ENCODE assay signal across 1 cellular context in the genomic region with DNA sequence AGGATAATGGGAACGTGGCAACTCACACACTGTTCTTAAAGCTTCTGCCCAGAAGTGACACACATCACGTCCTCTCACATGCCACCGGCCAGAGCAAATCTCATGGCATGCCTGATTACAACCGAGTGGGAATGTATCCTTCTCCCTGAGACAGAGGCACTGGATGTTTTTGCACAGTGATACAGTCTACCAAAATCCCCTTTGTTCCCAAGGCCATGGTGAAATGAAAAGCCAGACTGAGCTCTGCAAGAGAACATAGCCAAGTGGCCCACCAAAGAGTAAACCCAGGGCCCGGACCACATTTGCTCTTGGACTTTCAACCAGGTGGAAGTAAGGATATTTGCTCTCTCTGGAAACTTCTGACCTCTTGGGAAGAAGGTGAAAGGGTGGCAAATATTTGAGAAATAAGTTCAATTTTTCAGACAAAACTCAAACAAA.
TF ChIP-seq lines count a peak whose summit lies in the region.

No MANE protein-coding gene starts in this region.

TF ChIP-seq in HepG2, 621 proteins besides CTCF, POLR2A, EP300 and RAD21 (continued from another document and continues in another):
- TF ChIP-seq MXD4 (CRISPR knock-in tag; IDR thresholded peaks at IDR 0.05) (no peak), HNRNPLL (IDR thresholded peaks at IDR 0.05; ENCODE audit: low read depth, low read length, poor library complexity, severe bottlenecking) (no peak), KLF15 (CRISPR knock-in tag; IDR thresholded peaks at IDR 0.05; ENCODE audit: borderline replicate concordance) (no peak), BRD4 (CRISPR knock-in tag; IDR thresholded peaks at IDR 0.05) (no peak), SOX6 (IDR thresholded peaks at IDR 0.05) (no peak), SOX6 (CRISPR knock-in tag; IDR thresholded peaks at IDR 0.05) (peak; percentile 94), TRIM24 (CRISPR knock-in tag; IDR thresholded peaks at IDR 0.05) (no peak), MAFK (conservative IDR thresholded peaks at IDR 0.05 in 1 of 2, IDR thresholded peaks at IDR 0.05 in 1 of 2; ENCODE audit: low read length in 2 of 2) (no peak), ZNF572 (CRISPR knock-in tag; IDR thresholded peaks at IDR 0.05) (no peak), ZNF367 (CRISPR knock-in tag; IDR thresholded peaks at IDR 0.05; ENCODE audit: borderline replicate concordance) (no peak), ZNF674 (CRISPR knock-in tag; IDR thresholded peaks at IDR 0.05; ENCODE audit: low read depth) (no peak), EEA1 (CRISPR knock-in tag; IDR thresholded peaks at IDR 0.05; ENCODE audit: borderline replicate concordance) (no peak), ISX (CRISPR knock-in tag; conservative IDR thresholded peaks at IDR 0.05) (no peak), NFE2L1 (CRISPR knock-in tag; IDR thresholded peaks at IDR 0.05; ENCODE audit: borderline replicate concordance) (no peak), HDAC1 (CRISPR knock-in tag; IDR thresholded peaks at IDR 0.05) (peak; percentile 65; the same call in 1 of the 2 replicates), ESRRA (CRISPR knock-in tag; IDR thresholded peaks at IDR 0.05; ENCODE audit: low read depth) (peak; percentile 86), FOXK2 (IDR thresholded peaks at IDR 0.05) (no peak), ZNF564 (CRISPR knock-in tag; IDR thresholded peaks at IDR 0.05) (0 out of 2 replicates have a peak, but pooled peaks have one; percentile 40), HES4 (CRISPR knock-in tag; IDR thresholded peaks at IDR 0.05; ENCODE audit: borderline replicate concordance) (no peak), ATAD3A (CRISPR knock-in tag; IDR thresholded peaks at IDR 0.05) (no peak), RBM39 (IDR thresholded peaks at IDR 0.05; ENCODE audit: low read depth, low read length, poor library complexity, severe bottlenecking) (no peak), SNRNP70 (IDR thresholded peaks at IDR 0.05; ENCODE audit: low read depth, low read length) (no peak), EED (CRISPR knock-in tag; IDR thresholded peaks at IDR 0.05) (no peak), ZNF563 (CRISPR knock-in tag; IDR thresholded peaks at IDR 0.05) (no peak), ZSCAN25 (CRISPR knock-in tag; IDR thresholded peaks at IDR 0.05) (peak; percentile 51; the same call in 1 of the 2 replicates), ZNF431 (CRISPR knock-in tag; IDR thresholded peaks at IDR 0.05; ENCODE audit: borderline replicate concordance, low read depth) (no peak; the same call in 1 of the 2 replicates), ZNF879 (CRISPR knock-in tag; IDR thresholded peaks at IDR 0.05) (no peak), ZMYM3 (CRISPR knock-in tag; IDR thresholded peaks at IDR 0.05) (peak; percentile 56; the same call in 1 of the 2 replicates), ZZZ3 (CRISPR knock-in tag; IDR thresholded peaks at IDR 0.05; ENCODE audit: borderline replicate concordance) (no peak), FOXA3 (CRISPR knock-in tag; IDR thresholded peaks at IDR 0.05) (peak; percentile 82), KAT2B (IDR thresholded peaks at IDR 0.05; ENCODE audit: borderline replicate concordance, low read depth, low read length) (no peak), CREB1 (IDR thresholded peaks at IDR 0.05) (no peak), CREB1 (CRISPR knock-in tag; IDR thresholded peaks at IDR 0.05) (no peak), ZNF350 (CRISPR knock-in tag; IDR thresholded peaks at IDR 0.05; ENCODE audit: borderline replicate concordance, low read depth) (no peak), TBX2 (CRISPR knock-in tag; IDR thresholded peaks at IDR 0.05; ENCODE audit: borderline replicate concordance) (peak; percentile 50; the same call in 1 of the 2 replicates), TSC22D2 (CRISPR knock-in tag; IDR thresholded peaks at IDR 0.05; ENCODE audit: borderline replicate concordance) (no peak), FOXA1 (IDR thresholded peaks at IDR 0.05) (no peak), FOXA1 (CRISPR knock-in tag; IDR thresholded peaks at IDR 0.05) (peak; percentile 55; the same call in 1 of the 2 replicates), ZNF484 (CRISPR knock-in tag; IDR thresholded peaks at IDR 0.05; ENCODE audit: borderline replicate concordance, low read depth) (no peak), RFX1 (IDR thresholded peaks at IDR 0.05) (no peak), SIN3B (IDR thresholded peaks at IDR 0.05; ENCODE audit: low read length) (no peak)
- TF ChIP-seq, protein P1, sequence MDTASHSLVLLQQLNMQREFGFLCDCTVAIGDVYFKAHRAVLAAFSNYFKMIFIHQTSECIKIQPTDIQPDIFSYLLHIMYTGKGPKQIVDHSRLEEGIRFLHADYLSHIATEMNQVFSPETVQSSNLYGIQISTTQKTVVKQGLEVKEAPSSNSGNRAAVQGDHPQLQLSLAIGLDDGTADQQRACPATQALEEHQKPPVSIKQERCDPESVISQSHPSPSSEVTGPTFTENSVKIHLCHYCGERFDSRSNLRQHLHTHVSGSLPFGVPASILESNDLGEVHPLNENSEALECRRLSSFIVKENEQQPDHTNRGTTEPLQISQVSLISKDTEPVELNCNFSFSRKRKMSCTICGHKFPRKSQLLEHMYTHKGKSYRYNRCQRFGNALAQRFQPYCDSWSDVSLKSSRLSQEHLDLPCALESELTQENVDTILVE (CRISPR knock-in tag; IDR thresholded peaks at IDR 0.05), result peak; percentile 59; the same call in 1 of the 2 replicates
- TF ChIP-seq, protein P2, sequence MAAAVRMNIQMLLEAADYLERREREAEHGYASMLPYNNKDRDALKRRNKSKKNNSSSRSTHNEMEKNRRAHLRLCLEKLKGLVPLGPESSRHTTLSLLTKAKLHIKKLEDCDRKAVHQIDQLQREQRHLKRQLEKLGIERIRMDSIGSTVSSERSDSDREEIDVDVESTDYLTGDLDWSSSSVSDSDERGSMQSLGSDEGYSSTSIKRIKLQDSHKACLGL (CRISPR knock-in tag; IDR thresholded peaks at IDR 0.05), result no peak
- TF ChIP-seq, protein P3, sequence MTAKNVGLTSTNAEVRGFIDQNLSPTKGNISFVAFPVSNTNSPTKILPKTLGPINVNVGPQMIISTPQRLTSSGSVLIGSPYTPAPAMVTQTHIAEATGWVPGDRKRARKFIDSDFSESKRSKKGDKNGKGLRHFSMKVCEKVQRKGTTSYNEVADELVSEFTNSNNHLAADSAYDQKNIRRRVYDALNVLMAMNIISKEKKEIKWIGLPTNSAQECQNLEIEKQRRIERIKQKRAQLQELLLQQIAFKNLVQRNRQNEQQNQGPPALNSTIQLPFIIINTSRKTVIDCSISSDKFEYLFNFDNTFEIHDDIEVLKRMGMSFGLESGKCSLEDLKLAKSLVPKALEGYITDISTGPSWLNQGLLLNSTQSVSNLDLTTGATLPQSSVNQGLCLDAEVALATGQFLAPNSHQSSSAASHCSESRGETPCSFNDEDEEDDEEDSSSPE (CRISPR knock-in tag; IDR thresholded peaks at IDR 0.05), result 0 out of 2 replicates have a peak, but pooled peaks have one; percentile 47
- TF ChIP-seq, protein P4, sequence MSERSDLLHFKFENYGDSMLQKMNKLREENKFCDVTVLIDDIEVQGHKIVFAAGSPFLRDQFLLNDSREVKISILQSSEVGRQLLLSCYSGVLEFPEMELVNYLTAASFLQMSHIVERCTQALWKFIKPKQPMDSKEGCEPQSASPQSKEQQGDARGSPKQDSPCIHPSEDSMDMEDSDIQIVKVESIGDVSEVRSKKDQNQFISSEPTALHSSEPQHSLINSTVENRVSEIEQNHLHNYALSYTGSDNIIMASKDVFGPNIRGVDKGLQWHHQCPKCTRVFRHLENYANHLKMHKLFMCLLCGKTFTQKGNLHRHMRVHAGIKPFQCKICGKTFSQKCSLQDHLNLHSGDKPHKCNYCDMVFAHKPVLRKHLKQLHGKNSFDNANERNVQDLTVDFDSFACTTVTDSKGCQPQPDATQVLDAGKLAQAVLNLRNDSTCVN (CRISPR knock-in tag; IDR thresholded peaks at IDR 0.05; ENCODE audit: borderline replicate concordance), result no peak
- TF ChIP-seq, protein P5, sequence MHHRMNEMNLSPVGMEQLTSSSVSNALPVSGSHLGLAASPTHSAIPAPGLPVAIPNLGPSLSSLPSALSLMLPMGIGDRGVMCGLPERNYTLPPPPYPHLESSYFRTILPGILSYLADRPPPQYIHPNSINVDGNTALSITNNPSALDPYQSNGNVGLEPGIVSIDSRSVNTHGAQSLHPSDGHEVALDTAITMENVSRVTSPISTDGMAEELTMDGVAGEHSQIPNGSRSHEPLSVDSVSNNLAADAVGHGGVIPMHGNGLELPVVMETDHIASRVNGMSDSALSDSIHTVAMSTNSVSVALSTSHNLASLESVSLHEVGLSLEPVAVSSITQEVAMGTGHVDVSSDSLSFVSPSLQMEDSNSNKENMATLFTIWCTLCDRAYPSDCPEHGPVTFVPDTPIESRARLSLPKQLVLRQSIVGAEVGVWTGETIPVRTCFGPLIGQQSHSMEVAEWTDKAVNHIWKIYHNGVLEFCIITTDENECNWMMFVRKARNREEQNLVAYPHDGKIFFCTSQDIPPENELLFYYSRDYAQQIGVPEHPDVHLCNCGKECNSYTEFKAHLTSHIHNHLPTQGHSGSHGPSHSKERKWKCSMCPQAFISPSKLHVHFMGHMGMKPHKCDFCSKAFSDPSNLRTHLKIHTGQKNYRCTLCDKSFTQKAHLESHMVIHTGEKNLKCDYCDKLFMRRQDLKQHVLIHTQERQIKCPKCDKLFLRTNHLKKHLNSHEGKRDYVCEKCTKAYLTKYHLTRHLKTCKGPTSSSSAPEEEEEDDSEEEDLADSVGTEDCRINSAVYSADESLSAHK (CRISPR knock-in tag; IDR thresholded peaks at IDR 0.05; ENCODE audit: borderline replicate concordance), result no peak
- TF ChIP-seq, protein P6, sequence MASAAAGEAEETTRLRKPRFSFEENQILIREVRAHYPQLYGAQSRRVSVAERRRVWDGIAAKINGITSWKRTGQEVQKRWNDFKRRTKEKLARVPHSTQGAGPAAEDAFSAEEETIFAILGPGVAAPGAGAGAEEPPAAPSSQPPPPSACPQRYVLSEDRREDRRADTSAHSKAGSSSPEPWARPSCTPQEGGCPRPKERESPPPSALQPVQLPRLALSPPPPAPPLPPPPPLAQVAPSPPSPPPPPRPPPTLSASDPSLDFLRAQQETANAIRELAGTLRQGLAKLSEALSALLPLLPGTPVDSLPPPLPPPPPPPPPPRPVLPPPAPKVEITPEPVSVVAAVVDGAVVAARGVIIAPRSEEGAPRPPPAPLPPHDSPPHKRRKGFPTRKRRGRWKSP (CRISPR knock-in tag; IDR thresholded peaks at IDR 0.05), result peak; percentile 40; the same call in 1 of the 2 replicates
- TF ChIP-seq, protein P7, sequence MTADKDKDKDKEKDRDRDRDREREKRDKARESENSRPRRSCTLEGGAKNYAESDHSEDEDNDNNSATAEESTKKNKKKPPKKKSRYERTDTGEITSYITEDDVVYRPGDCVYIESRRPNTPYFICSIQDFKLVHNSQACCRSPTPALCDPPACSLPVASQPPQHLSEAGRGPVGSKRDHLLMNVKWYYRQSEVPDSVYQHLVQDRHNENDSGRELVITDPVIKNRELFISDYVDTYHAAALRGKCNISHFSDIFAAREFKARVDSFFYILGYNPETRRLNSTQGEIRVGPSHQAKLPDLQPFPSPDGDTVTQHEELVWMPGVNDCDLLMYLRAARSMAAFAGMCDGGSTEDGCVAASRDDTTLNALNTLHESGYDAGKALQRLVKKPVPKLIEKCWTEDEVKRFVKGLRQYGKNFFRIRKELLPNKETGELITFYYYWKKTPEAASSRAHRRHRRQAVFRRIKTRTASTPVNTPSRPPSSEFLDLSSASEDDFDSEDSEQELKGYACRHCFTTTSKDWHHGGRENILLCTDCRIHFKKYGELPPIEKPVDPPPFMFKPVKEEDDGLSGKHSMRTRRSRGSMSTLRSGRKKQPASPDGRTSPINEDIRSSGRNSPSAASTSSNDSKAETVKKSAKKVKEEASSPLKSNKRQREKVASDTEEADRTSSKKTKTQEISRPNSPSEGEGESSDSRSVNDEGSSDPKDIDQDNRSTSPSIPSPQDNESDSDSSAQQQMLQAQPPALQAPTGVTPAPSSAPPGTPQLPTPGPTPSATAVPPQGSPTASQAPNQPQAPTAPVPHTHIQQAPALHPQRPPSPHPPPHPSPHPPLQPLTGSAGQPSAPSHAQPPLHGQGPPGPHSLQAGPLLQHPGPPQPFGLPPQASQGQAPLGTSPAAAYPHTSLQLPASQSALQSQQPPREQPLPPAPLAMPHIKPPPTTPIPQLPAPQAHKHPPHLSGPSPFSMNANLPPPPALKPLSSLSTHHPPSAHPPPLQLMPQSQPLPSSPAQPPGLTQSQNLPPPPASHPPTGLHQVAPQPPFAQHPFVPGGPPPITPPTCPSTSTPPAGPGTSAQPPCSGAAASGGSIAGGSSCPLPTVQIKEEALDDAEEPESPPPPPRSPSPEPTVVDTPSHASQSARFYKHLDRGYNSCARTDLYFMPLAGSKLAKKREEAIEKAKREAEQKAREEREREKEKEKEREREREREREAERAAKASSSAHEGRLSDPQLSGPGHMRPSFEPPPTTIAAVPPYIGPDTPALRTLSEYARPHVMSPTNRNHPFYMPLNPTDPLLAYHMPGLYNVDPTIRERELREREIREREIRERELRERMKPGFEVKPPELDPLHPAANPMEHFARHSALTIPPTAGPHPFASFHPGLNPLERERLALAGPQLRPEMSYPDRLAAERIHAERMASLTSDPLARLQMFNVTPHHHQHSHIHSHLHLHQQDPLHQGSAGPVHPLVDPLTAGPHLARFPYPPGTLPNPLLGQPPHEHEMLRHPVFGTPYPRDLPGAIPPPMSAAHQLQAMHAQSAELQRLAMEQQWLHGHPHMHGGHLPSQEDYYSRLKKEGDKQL (CRISPR knock-in tag; IDR thresholded peaks at IDR 0.05; ENCODE audit: low read depth), result no peak
- TF ChIP-seq, protein P8, sequence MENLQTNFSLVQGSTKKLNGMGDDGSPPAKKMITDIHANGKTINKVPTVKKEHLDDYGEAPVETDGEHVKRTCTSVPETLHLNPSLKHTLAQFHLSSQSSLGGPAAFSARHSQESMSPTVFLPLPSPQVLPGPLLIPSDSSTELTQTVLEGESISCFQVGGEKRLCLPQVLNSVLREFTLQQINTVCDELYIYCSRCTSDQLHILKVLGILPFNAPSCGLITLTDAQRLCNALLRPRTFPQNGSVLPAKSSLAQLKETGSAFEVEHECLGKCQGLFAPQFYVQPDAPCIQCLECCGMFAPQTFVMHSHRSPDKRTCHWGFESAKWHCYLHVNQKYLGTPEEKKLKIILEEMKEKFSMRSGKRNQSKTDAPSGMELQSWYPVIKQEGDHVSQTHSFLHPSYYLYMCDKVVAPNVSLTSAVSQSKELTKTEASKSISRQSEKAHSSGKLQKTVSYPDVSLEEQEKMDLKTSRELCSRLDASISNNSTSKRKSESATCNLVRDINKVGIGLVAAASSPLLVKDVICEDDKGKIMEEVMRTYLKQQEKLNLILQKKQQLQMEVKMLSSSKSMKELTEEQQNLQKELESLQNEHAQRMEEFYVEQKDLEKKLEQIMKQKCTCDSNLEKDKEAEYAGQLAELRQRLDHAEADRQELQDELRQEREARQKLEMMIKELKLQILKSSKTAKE (CRISPR knock-in tag; IDR thresholded peaks at IDR 0.05; ENCODE audit: borderline replicate concordance), result peak; percentile 67
- TF ChIP-seq, protein P9, sequence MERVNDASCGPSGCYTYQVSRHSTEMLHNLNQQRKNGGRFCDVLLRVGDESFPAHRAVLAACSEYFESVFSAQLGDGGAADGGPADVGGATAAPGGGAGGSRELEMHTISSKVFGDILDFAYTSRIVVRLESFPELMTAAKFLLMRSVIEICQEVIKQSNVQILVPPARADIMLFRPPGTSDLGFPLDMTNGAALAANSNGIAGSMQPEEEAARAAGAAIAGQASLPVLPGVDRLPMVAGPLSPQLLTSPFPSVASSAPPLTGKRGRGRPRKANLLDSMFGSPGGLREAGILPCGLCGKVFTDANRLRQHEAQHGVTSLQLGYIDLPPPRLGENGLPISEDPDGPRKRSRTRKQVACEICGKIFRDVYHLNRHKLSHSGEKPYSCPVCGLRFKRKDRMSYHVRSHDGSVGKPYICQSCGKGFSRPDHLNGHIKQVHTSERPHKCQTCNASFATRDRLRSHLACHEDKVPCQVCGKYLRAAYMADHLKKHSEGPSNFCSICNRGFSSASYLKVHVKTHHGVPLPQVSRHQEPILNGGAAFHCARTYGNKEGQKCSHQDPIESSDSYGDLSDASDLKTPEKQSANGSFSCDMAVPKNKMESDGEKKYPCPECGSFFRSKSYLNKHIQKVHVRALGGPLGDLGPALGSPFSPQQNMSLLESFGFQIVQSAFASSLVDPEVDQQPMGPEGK (CRISPR knock-in tag; IDR thresholded peaks at IDR 0.05), result no peak
